In the genomic region with DNA sequence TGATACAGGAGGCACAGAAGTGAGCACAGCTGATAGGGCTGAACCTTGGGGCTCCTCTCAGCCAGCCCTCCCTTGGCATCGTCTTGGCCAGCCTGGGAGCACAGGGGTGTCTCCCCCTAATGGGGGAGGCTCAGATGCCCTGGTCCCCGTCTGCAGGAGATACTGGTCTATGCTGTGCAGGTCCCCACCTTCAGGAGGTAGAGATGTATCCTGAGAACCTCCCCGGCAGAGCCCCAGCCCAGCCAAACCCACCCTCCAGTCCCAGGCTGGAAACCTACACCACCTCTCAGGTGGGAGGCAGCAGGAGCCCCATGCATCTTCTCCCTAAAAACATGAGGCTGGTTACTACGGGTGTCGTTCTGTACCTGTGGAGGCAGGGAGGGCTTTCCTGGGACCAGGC, we compare ENCODE assay signal across 5 cellular contexts. TPM values are rescaled to one million over a fixed set of nuclear protein-coding genes. Genes with fewer than 3 reads are reported as not detected.
"Had no signal": no experiment of that assay in that cellular context is flagged by ENCODE, and none has a peak within 500 bp of the region (broad histone marks: within the 10 kb centered on the region; RNA-seq: fewer than 3 reads in every experiment).

No MANE protein-coding gene starts in this region.

- H2AFZ ChIP-seq: GM23338 had no signal

- H3K9me3 Mint-ChIP-seq: IgD-negative memory B cell had no signal

- H3K27ac Mint-ChIP-seq: GM23338, H9, IgD-negative memory B cell had no signal

- ATAC-seq: GM23338 had no signal

- H3K4me2 ChIP-seq: GM23338 had no signal

- DNase-seq: H9, HCEC 1CT, KBM-7 had no signal

- H3K4me3 Mint-ChIP-seq: GM23338, H9, IgD-negative memory B cell had no signal

- H3K4me3 ChIP-seq: GM23338 had no signal

RNA-seq across cellular contexts. Expression of a gene that starts 38.7 kb away (rescaled TPM):
- polyA plus RNA-seq: IgD-negative memory B cell had no signal
